1 cellular context compared by ENCODE assay signal in genomic region chr10:100038561-100039071, GRCh38.
TF ChIP-seq lines count a peak whose summit lies in the region.

No MANE protein-coding gene starts in this region.

TF ChIP-seq in HepG2, 621 proteins besides CTCF, POLR2A, EP300 and RAD21 (continued from another document and continues in another):
- no peak for TF ChIP-seq ZBTB40 (IDR thresholded peaks at IDR 0.05)
- no peak for TF ChIP-seq ZBTB40 (CRISPR knock-in tag; IDR thresholded peaks at IDR 0.05)
- TF ChIP-seq RBFOX2 (IDR thresholded peaks at IDR 0.05; ENCODE audit: low read depth, low read length), result no peak
- no peak for TF ChIP-seq ZNF468 (CRISPR knock-in tag; IDR thresholded peaks at IDR 0.05)
- TF ChIP-seq ZNF143 (CRISPR knock-in tag; IDR thresholded peaks at IDR 0.05), result no peak
- no peak for TF ChIP-seq TOE1 (CRISPR knock-in tag; IDR thresholded peaks at IDR 0.05)
- TF ChIP-seq ZNF430 (CRISPR knock-in tag; IDR thresholded peaks at IDR 0.05), result no peak
- TF ChIP-seq CHD4 (IDR thresholded peaks at IDR 0.05; ENCODE audit: borderline replicate concordance, low read length), result no peak
- TF ChIP-seq ETV5 (CRISPR knock-in tag; IDR thresholded peaks at IDR 0.05; ENCODE audit: borderline replicate concordance), result no peak; the same call in 1 of the 2 replicates
- no peak for TF ChIP-seq SUZ12 (IDR thresholded peaks at IDR 0.05; ENCODE audit: low read depth, low read length)
- TF ChIP-seq CREM (IDR thresholded peaks at IDR 0.05), result no peak
- no peak for TF ChIP-seq CREM (CRISPR knock-in tag; IDR thresholded peaks at IDR 0.05)
- no peak for TF ChIP-seq ZNF317 (CRISPR knock-in tag; IDR thresholded peaks at IDR 0.05)
- peak; percentile 64; the same call in 1 of the 2 replicates for TF ChIP-seq ZNF335 (CRISPR knock-in tag; IDR thresholded peaks at IDR 0.05)
- no peak for TF ChIP-seq SCMH1 (CRISPR knock-in tag; IDR thresholded peaks at IDR 0.05; ENCODE audit: borderline replicate concordance)
- 0 out of 2 replicates have a peak, but pooled peaks have one; percentile 23 for TF ChIP-seq ZMAT3 (CRISPR knock-in tag; conservative IDR thresholded peaks at IDR 0.05)
- TF ChIP-seq NR2F6 (IDR thresholded peaks at IDR 0.05), result peak; percentile 10; the same call in 1 of the 2 replicates
- TF ChIP-seq NR2F6 (CRISPR knock-in tag; IDR thresholded peaks at IDR 0.05), result no peak
- TF ChIP-seq GTF3A (CRISPR knock-in tag; conservative IDR thresholded peaks at IDR 0.05), result no peak
- TF ChIP-seq NAIF1 (CRISPR knock-in tag; IDR thresholded peaks at IDR 0.05; ENCODE audit: borderline replicate concordance), result no peak
- TF ChIP-seq ATF4 (CRISPR knock-in tag; IDR thresholded peaks at IDR 0.05), result no peak
- TF ChIP-seq U2AF2 (IDR thresholded peaks at IDR 0.05; ENCODE audit: low read depth, low read length), result no peak
- TF ChIP-seq ZNF773 (CRISPR knock-in tag; IDR thresholded peaks at IDR 0.05; ENCODE audit: borderline replicate concordance), result no peak
- TF ChIP-seq, protein P1, sequence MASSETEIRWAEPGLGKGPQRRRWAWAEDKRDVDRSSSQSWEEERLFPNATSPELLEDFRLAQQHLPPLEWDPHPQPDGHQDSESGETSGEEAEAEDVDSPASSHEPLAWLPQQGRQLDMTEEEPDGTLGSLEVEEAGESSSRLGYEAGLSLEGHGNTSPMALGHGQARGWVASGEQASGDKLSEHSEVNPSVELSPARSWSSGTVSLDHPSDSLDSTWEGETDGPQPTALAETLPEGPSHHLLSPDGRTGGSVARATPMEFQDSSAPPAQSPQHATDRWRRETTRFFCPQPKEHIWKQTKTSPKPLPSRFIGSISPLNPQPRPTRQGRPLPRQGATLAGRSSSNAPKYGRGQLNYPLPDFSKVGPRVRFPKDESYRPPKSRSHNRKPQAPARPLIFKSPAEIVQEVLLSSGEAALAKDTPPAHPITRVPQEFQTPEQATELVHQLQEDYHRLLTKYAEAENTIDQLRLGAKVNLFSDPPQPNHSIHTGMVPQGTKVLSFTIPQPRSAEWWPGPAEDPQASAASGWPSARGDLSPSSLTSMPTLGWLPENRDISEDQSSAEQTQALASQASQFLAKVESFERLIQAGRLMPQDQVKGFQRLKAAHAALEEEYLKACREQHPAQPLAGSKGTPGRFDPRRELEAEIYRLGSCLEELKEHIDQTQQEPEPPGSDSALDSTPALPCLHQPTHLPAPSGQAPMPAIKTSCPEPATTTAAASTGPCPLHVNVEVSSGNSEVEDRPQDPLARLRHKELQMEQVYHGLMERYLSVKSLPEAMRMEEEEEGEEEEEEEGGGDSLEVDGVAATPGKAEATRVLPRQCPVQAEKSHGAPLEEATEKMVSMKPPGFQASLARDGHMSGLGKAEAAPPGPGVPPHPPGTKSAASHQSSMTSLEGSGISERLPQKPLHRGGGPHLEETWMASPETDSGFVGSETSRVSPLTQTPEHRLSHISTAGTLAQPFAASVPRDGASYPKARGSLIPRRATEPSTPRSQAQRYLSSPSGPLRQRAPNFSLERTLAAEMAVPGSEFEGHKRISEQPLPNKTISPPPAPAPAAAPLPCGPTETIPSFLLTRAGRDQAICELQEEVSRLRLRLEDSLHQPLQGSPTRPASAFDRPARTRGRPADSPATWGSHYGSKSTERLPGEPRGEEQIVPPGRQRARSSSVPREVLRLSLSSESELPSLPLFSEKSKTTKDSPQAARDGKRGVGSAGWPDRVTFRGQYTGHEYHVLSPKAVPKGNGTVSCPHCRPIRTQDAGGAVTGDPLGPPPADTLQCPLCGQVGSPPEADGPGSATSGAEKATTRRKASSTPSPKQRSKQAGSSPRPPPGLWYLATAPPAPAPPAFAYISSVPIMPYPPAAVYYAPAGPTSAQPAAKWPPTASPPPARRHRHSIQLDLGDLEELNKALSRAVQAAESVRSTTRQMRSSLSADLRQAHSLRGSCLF (CRISPR knock-in tag; IDR thresholded peaks at IDR 0.05; ENCODE audit: borderline replicate concordance), result no peak
- TF ChIP-seq ZKSCAN5 (CRISPR knock-in tag; IDR thresholded peaks at IDR 0.05), result no peak
- TF ChIP-seq TGIF2 (CRISPR knock-in tag; IDR thresholded peaks at IDR 0.05), result no peak
- no peak for TF ChIP-seq SKI (IDR thresholded peaks at IDR 0.05; ENCODE audit: partially characterized antibody)
- TF ChIP-seq ZBTB43 (CRISPR knock-in tag; conservative IDR thresholded peaks at IDR 0.05), result no peak
- TF ChIP-seq PHF20 (CRISPR knock-in tag; IDR thresholded peaks at IDR 0.05), result no peak
- TF ChIP-seq KLF11 (CRISPR knock-in tag; IDR thresholded peaks at IDR 0.05), result no peak
- TF ChIP-seq ZNF547 (CRISPR knock-in tag; IDR thresholded peaks at IDR 0.05), result no peak
- no peak for TF ChIP-seq ZNF121 (CRISPR knock-in tag; IDR thresholded peaks at IDR 0.05)
- TF ChIP-seq SAFB2 (CRISPR knock-in tag; IDR thresholded peaks at IDR 0.05; ENCODE audit: borderline replicate concordance, low read depth), result no peak
- TF ChIP-seq ZNF138 (CRISPR knock-in tag; IDR thresholded peaks at IDR 0.05; ENCODE audit: low read depth), result no peak
- TF ChIP-seq ZNF570 (CRISPR knock-in tag; IDR thresholded peaks at IDR 0.05; ENCODE audit: borderline replicate concordance), result no peak
- TF ChIP-seq, protein P2, sequence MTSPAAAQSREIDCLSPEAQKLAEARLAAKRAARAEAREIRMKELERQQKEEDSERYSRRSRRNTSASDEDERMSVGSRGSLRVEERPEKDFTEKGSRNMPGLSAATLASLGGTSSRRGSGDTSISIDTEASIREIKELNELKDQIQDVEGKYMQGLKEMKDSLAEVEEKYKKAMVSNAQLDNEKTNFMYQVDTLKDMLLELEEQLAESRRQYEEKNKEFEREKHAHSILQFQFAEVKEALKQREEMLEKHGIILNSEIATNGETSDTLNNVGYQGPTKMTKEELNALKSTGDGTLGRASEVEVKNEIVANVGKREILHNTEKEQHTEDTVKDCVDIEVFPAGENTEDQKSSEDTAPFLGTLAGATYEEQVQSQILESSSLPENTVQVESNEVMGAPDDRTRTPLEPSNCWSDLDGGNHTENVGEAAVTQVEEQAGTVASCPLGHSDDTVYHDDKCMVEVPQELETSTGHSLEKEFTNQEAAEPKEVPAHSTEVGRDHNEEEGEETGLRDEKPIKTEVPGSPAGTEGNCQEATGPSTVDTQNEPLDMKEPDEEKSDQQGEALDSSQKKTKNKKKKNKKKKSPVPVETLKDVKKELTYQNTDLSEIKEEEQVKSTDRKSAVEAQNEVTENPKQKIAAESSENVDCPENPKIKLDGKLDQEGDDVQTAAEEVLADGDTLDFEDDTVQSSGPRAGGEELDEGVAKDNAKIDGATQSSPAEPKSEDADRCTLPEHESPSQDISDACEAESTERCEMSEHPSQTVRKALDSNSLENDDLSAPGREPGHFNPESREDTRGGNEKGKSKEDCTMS (CRISPR knock-in tag; conservative IDR thresholded peaks at IDR 0.05), result no peak
- TF ChIP-seq NRL (CRISPR knock-in tag; IDR thresholded peaks at IDR 0.05; ENCODE audit: borderline replicate concordance), result no peak
- no peak for TF ChIP-seq LBX2 (CRISPR knock-in tag; IDR thresholded peaks at IDR 0.05; ENCODE audit: borderline replicate concordance)
- TF ChIP-seq FOXK1 (CRISPR knock-in tag; IDR thresholded peaks at IDR 0.05; ENCODE audit: borderline replicate concordance, low read depth), result no peak
- TF ChIP-seq SMAD3 (CRISPR knock-in tag; IDR thresholded peaks at IDR 0.05), result no peak
- TF ChIP-seq NFYC (CRISPR knock-in tag; IDR thresholded peaks at IDR 0.05), result no peak
- no peak for TF ChIP-seq ZNF713 (CRISPR knock-in tag; IDR thresholded peaks at IDR 0.05)
- no peak for TF ChIP-seq SP2 (CRISPR knock-in tag; IDR thresholded peaks at IDR 0.05)
- no peak for TF ChIP-seq TAF15 (IDR thresholded peaks at IDR 0.05; ENCODE audit: low read depth, low read length, poor library complexity, severe bottlenecking)
- TF ChIP-seq, protein P3, sequence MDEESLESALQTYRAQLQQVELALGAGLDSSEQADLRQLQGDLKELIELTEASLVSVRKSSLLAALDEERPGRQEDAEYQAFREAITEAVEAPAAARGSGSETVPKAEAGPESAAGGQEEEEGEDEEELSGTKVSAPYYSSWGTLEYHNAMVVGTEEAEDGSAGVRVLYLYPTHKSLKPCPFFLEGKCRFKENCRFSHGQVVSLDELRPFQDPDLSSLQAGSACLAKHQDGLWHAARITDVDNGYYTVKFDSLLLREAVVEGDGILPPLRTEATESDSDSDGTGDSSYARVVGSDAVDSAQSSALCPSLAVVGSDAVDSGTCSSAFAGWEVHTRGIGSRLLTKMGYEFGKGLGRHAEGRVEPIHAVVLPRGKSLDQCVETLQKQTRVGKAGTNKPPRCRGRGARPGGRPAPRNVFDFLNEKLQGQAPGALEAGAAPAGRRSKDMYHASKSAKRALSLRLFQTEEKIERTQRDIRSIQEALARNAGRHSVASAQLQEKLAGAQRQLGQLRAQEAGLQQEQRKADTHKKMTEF (CRISPR knock-in tag; IDR thresholded peaks at IDR 0.05), result peak; percentile 49; the same call in 1 of the 2 replicates
- TF ChIP-seq ZFX (CRISPR knock-in tag; IDR thresholded peaks at IDR 0.05; ENCODE audit: low read depth), result no peak
- TF ChIP-seq PITX1 (CRISPR knock-in tag; IDR thresholded peaks at IDR 0.05), result no peak
- TF ChIP-seq ZNF549 (CRISPR knock-in tag; IDR thresholded peaks at IDR 0.05), result no peak
- 0 out of 2 replicates have a peak, but pooled peaks have one; percentile 52 for TF ChIP-seq ZBTB7B (CRISPR knock-in tag; IDR thresholded peaks at IDR 0.05)
